8 cellular contexts compared by ENCODE assay signal in genomic region chr1:234961468-234962339, GRCh38.
DNase-seq lines count a peak whose midpoint lies in the region; ATAC-seq lines count a peak whose summit lies in the region.

No MANE protein-coding gene starts in this region.

- H3K36me3 Mint-ChIP-seq in activated naive CD8-positive, alpha-beta T cell treated with anti-CD3 and anti-CD28 coated beads for 36 hours, result peaks cover 13% of the 10 kb centered on the region

- H3K27ac ChIP-seq in substantia nigra (ENCODE audit: low read depth, low read length, poor library complexity, severe bottlenecking), result peak overlapping the region; percentile 62

- no peaks in the 10 kb centered on the region for H3K9me3 Mint-ChIP-seq in activated naive CD8-positive, alpha-beta T cell treated with anti-CD3 and anti-CD28 coated beads for 36 hours

- DNase-seq in NCI-H2107 treated with DMSO at 0.1 percent for 48 hours (lab: John Stamatoyannopoulos, UW; ENCODE audit: unreplicated experiment) (peak; percentile 81), NCI-H2107 (lab: John Stamatoyannopoulos, UW) (no peak), HT1080 (ENCODE audit: low read depth) (peak; percentile 66), kidney glomerular epithelial cell (lab: John Stamatoyannopoulos, UW) (peak; percentile 88), substantia nigra (lab: John Stamatoyannopoulos, UW) (no peak), NCI-H1048 (lab: John Stamatoyannopoulos, UW) (no peak)
- no peak for DNase-seq in activated naive CD8-positive, alpha-beta T cell treated with anti-CD3 and anti-CD28 coated beads for 36 hours

- H3K4me3 Mint-ChIP-seq in activated naive CD8-positive, alpha-beta T cell treated with anti-CD3 and anti-CD28 coated beads for 36 hours, result peak overlapping the region; percentile 74

- H3K27ac Mint-ChIP-seq in activated naive CD8-positive, alpha-beta T cell treated with anti-CD3 and anti-CD28 coated beads for 36 hours, result peak overlapping the region; percentile 92

- peaks cover 82% of the 10 kb centered on the region for H3K4me1 Mint-ChIP-seq in activated naive CD8-positive, alpha-beta T cell treated with anti-CD3 and anti-CD28 coated beads for 36 hours

- H3K27me3 Mint-ChIP-seq in activated naive CD8-positive, alpha-beta T cell treated with anti-CD3 and anti-CD28 coated beads for 36 hours, result no peaks in the 10 kb centered on the region

- ATAC-seq in GM18858 (IDR thresholded peaks at IDR 0.05; ENCODE audit: unreplicated experiment), result no peak

Comparison
In these comparisons a context has a peak if more than half of its experiments do, and no peak if none do; other contexts are left out.
1. DNase-seq: peak in NCI-H2107 treated with DMSO at 0.1 percent for 48 hours (single experiment), HT1080 (single experiment) and kidney glomerular epithelial cell (single experiment); none in NCI-H2107 (single experiment), activated naive CD8-positive, alpha-beta T cell treated with anti-CD3 and anti-CD28 coated beads for 36 hours (single experiment), substantia nigra (0 of 49) and NCI-H1048 (single experiment).